1 cellular context compared by ENCODE assay signal in the genomic region with DNA sequence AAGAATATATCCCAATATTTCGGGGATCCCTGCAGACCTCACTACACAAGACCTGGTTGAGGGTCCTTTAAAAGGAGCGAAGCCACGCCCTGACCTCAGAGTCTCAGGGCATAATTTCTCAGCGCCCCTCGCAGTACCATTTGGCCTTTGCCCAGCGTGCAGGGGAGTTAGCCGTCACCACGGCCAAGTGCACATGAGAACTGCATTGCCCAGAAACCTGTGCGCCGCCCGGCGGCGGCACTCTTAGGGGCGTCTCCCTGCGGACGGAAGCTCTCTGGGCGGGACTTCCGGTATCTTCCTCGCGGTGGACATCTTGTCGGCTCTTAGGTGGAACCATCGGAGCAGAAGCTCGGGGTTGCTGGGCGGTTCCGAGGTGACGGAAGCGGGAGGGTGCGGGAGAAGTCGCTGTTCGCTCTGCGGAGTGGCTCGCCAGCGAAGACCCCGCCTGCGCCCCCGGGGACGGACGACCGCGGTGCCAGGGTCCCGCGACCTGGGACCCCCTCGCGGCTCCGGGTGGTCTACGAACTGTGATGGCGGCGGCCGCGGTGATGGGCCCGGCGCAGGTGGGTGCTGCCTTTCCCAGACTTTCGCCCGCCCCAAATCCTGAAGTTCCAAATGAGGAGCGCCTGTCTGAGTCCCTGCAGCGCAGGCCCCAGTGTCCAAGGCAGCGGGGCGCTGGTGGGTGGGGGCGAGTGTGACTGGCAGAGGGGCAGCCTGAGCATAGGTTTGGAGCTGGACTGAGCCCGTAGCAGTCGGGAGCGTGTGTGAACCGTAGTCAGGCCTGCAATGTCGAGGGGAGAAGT.
TF ChIP-seq lines count a peak whose summit lies in the region.

TSS of gene ZNF134 (plus strand) at position 302 of the 803 bp plus-strand sequence. CDS start 5,227 bp downstream, outside the sequence.

TF ChIP-seq in HEK293, 187 proteins besides CTCF, POLR2A, EP300 and RAD21 (continued from another document):
- TF ChIP-seq, protein P1, sequence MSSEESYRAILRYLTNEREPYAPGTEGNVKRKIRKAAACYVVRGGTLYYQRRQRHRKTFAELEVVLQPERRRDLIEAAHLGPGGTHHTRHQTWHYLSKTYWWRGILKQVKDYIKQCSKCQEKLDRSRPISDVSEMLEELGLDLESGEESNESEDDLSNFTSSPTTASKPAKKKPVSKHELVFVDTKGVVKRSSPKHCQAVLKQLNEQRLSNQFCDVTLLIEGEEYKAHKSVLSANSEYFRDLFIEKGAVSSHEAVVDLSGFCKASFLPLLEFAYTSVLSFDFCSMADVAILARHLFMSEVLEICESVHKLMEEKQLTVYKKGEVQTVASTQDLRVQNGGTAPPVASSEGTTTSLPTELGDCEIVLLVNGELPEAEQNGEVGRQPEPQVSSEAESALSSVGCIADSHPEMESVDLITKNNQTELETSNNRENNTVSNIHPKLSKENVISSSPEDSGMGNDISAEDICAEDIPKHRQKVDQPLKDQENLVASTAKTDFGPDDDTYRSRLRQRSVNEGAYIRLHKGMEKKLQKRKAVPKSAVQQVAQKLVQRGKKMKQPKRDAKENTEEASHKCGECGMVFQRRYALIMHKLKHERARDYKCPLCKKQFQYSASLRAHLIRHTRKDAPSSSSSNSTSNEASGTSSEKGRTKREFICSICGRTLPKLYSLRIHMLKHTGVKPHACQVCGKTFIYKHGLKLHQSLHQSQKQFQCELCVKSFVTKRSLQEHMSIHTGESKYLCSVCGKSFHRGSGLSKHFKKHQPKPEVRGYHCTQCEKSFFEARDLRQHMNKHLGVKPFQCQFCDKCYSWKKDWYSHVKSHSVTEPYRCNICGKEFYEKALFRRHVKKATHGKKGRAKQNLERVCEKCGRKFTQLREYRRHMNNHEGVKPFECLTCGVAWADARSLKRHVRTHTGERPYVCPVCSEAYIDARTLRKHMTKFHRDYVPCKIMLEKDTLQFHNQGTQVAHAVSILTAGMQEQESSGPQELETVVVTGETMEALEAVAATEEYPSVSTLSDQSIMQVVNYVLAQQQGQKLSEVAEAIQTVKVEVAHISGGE (tag by site-specific recombination; conservative IDR thresholded peaks at IDR 0.05; ENCODE audit: low read depth), result peak; percentile 83
- TF ChIP-seq, protein P2, sequence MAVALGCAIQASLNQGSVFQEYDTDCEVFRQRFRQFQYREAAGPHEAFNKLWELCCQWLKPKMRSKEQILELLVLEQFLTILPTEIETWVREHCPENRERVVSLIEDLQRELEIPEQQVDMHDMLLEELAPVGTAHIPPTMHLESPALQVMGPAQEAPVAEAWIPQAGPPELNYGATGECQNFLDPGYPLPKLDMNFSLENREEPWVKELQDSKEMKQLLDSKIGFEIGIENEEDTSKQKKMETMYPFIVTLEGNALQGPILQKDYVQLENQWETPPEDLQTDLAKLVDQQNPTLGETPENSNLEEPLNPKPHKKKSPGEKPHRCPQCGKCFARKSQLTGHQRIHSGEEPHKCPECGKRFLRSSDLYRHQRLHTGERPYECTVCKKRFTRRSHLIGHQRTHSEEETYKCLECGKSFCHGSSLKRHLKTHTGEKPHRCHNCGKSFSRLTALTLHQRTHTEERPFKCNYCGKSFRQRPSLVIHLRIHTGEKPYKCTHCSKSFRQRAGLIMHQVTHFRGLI (tag by site-specific recombination; IDR thresholded peaks at IDR 0.05), result no peak
- no peak for TF ChIP-seq ZNF513 (tag by site-specific recombination; IDR thresholded peaks at IDR 0.05)
- TF ChIP-seq ZNF830 (tag by site-specific recombination; IDR thresholded peaks at IDR 0.05; ENCODE audit: low read depth), result no peak
- TF ChIP-seq PRDM4 (tag by site-specific recombination; IDR thresholded peaks at IDR 0.05), result no peak
- TF ChIP-seq ZNF530 (tag by site-specific recombination; IDR thresholded peaks at IDR 0.05; ENCODE audit: low read depth), result no peak
- no peak for TF ChIP-seq ZNF610 (tag by site-specific recombination; IDR thresholded peaks at IDR 0.05; ENCODE audit: borderline replicate concordance)
- TF ChIP-seq KLF9 (tag by site-specific recombination; IDR thresholded peaks at IDR 0.05; ENCODE audit: low read depth), result no peak; the same call in 1 of the 2 replicates
- TF ChIP-seq ZBTB1 (tag by site-specific recombination; IDR thresholded peaks at IDR 0.05), result no peak
- TF ChIP-seq ZNF473 (tag by site-specific recombination; IDR thresholded peaks at IDR 0.05), result no peak
- 0 out of 2 replicates have a peak, but pooled peaks have one; percentile 22 for TF ChIP-seq PATZ1 (tag by site-specific recombination; IDR thresholded peaks at IDR 0.05)
- no peak for TF ChIP-seq ZNF843 (tag by site-specific recombination; IDR thresholded peaks at IDR 0.05)
- no peak for TF ChIP-seq ZIC2 (tag by site-specific recombination; IDR thresholded peaks at IDR 0.05)
- TF ChIP-seq ZNF10 (tag by site-specific recombination; IDR thresholded peaks at IDR 0.05), result peak; percentile 27; the same call in 1 of the 2 replicates
- no peak for TF ChIP-seq ZSCAN23 (tag by site-specific recombination; IDR thresholded peaks at IDR 0.05)
